16 cellular contexts compared by ENCODE assay signal in genomic region chr6:163701761-163702160, GRCh38.
"Had no signal": no experiment of that assay in that cellular context is flagged by ENCODE, and none has a peak within 500 bp of the region (broad histone marks: within the 10 kb centered on the region; RNA-seq: fewer than 3 reads in every experiment).

No MANE protein-coding gene starts in this region.

- H3K27me3 ChIP-seq: colonic mucosa, stomach, testis had no signal

- ATAC-seq: activated CD4-positive, alpha-beta T cell treated with anti-CD3 and anti-CD28 coated beads for 36 hours; esophagus mucosa; left lobe of liver had no signal

- H3K9me3 ChIP-seq: colonic mucosa, stomach, testis had no signal

- H3K36me3 ChIP-seq: colonic mucosa, stomach had no signal

- H3K27ac ChIP-seq: colonic mucosa, stomach, testis, VCaP had no signal

- H3K4me1 ChIP-seq: colonic mucosa, stomach, testis had no signal

- DNase-seq: activated CD4-positive, alpha-beta memory T cell treated with anti-CD3 and anti-CD28 coated beads, Interleukin-2, amount 10 ng/mL, durations not matched to agents 7 days and 5 days; activated CD4-positive, alpha-beta T cell treated with anti-CD3 and anti-CD28 coated beads for 36 hours; activated gamma-delta T cell; activated T-cell treated with anti-CD3 and anti-CD28 coated beads, Interleukin-2, amount 50 U/mL, for 24 hours; amniotic stem cell; caudate nucleus; colonic mucosa; hippocampal formation; stimulated activated CD4-positive, alpha-beta T cell treated with anti-CD3 and anti-CD28 coated beads, Interleukin-1b, Interleukin-23, amount 100 ng/mL, for 48 hours; stomach; T-helper 1 cell; T1000; testis had no signal

- H3K4me3 ChIP-seq: colonic mucosa, stomach, testis had no signal
